Comparison of ENCODE assay signal across 8 cellular contexts in the genomic region with DNA sequence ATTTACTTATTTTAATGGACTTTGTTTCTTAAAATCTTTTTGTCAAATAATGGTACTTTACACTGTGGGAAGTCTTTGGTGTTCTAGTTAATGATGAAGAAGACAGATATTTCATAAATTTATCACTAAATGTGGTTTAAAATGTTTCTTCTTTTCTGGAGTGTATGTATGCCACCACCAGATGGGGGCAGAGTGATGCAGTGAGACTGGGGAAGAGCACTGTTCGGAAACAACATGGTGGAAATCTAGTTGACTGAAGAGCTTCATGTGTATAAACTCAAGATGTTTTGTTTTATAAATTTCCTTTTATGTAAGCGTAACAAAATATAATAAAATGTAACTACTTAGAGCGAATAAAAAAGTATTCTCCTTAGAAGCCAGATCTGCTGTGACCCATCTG.
DNase-seq lines count a peak whose midpoint lies in the region; ATAC-seq and TF ChIP-seq lines count a peak whose summit lies in the region.

No MANE protein-coding gene starts in this region.

- H3K27me3 Mint-ChIP-seq in H9 (ENCODE audit: low read depth) = no peaks in the 10 kb centered on the region; the same call in none of the 2 replicates

- H4K5ac ChIP-seq in H9 (ENCODE audit: insufficient read length, low read depth, low read length) = no peak overlapping the region

- H3K4ac ChIP-seq in H9 (ENCODE audit: low read depth, low read length) = no peak overlapping the region

- H3K23ac ChIP-seq in H9 (ENCODE audit: insufficient read length, low read depth, low read length) = no peak overlapping the region

- no peaks in the 10 kb centered on the region for H3K79me2 ChIP-seq in H9 (ENCODE audit: insufficient read depth, low read length)

- no peak overlapping the region for H3K56ac ChIP-seq in H9 (ENCODE audit: insufficient read length, low read depth, low read length)

- WGBS in H9 (ENCODE audit: extremely low coverage, insufficient read length, low lambda C conversion rate) = no CpG with 5 or more reads among the region's 3 CpGs

- H2BK15ac ChIP-seq in H9 (ENCODE audit: low read depth, low read length) = no peak overlapping the region

- H2AFZ ChIP-seq in H9 (ENCODE audit: low read length) = no peak overlapping the region

- no peak overlapping the region for H4K8ac ChIP-seq in H9 (replicated peaks; ENCODE audit: insufficient read length, low read depth, low read length)

- H3K79me1 ChIP-seq in H9 (ENCODE audit: insufficient read depth, low read depth, low read length, poor library complexity, severe bottlenecking) = no peaks in the 10 kb centered on the region

- no peaks in the 10 kb centered on the region for H3K23me2 ChIP-seq in H9 (ENCODE audit: insufficient read length, low read depth, low read length, poor library complexity, severe bottlenecking)

- no peaks in the 10 kb centered on the region for H4K20me1 ChIP-seq in H9 (ENCODE audit: control insufficient read depth, insufficient read depth, insufficient read length)

- no peaks in the 10 kb centered on the region for H3K27me3 ChIP-seq in H9 (ENCODE audit: insufficient read depth, low read length)

- H3K4me3 Mint-ChIP-seq in H9 = no peak overlapping the region

- H2AK5ac ChIP-seq in H9 (ENCODE audit: insufficient read length, low read length) = no peak overlapping the region

- no peak for DNase-seq in AG09309 (ENCODE audit: low read depth)
- DNase-seq in H9 = no peak
- DNase-seq in OCI-M1 (lab: John Stamatoyannopoulos, UW) = peak; percentile 44
- DNase-seq in fibroblast of the conjunctiva (ENCODE audit: low read depth) = peak; percentile 32
- no peak for DNase-seq in HUDEP-2 (lab: John Stamatoyannopoulos, UW; ENCODE audit: unreplicated experiment in 76 of 76)
- no peak for DNase-seq in OCI-M2 (lab: John Stamatoyannopoulos, UW; ENCODE audit: unreplicated experiment)
- no peak for DNase-seq in C1 segment of cervical spinal cord (lab: John Stamatoyannopoulos, UW)

- H3K27ac Mint-ChIP-seq in H9 = no peak overlapping the region

- H2BK120ac ChIP-seq in H9 (ENCODE audit: low read depth, low read length, poor library complexity, severe bottlenecking) = no peak overlapping the region

- H2BK12ac ChIP-seq in H9 (ENCODE audit: insufficient read length, low read depth, low read length) = no peak overlapping the region

- TF ChIP-seq CTCF in AG09309 (IDR thresholded peaks at IDR 0.05; ENCODE audit: control insufficient read depth, insufficient read depth, low read depth, low read length, missing control alignments) (peak; percentile 64), H9 (conservative IDR thresholded peaks at IDR 0.05) (peak; percentile 66)

- H2BK5ac ChIP-seq in H9 (ENCODE audit: insufficient read length, low read length) = no peak overlapping the region

- no peaks in the 10 kb centered on the region for H3K9me3 ChIP-seq in H9 (ENCODE audit: control insufficient read depth, low read depth, low read length)

- no peak overlapping the region for H2BK20ac ChIP-seq in H9 (ENCODE audit: low read depth, low read length, poor library complexity, severe bottlenecking)

- H3K18ac ChIP-seq in H9 (ENCODE audit: insufficient read length, low read depth, low read length) = no peak overlapping the region

- H3K4me1 ChIP-seq in H9 (ENCODE audit: insufficient read depth, low read length) = no peaks in the 10 kb centered on the region

- no peak overlapping the region for H3T11ph ChIP-seq in H9 (ENCODE audit: low read length)

- no peaks in the 10 kb centered on the region for H3K4me1 Mint-ChIP-seq in H9

- H3K9me3 Mint-ChIP-seq in H9 = peaks cover 3 to 16% of the 10 kb centered on the region in 2 experiments

- H3K36me3 Mint-ChIP-seq in H9 (ENCODE audit: insufficient read depth in 1 of 3, low read depth in 3 of 3) = no peaks in the 10 kb centered on the region; a peak in 2 of 7 replicates

- ATAC-seq in HG03457 (IDR thresholded peaks at IDR 0.05; ENCODE audit: unreplicated experiment) = no peak

- no peak overlapping the region for H3K27ac ChIP-seq in H9 (ENCODE audit: insufficient read length, low read depth, low read length)

- H3K14ac ChIP-seq in H9 (ENCODE audit: insufficient read depth, low read length) = no peak overlapping the region

- no peak overlapping the region for H3K4me2 ChIP-seq in H9 (ENCODE audit: insufficient read depth, insufficient read length, low read length)

- no peak overlapping the region for H4K91ac ChIP-seq in H9 (ENCODE audit: insufficient read length, low read depth, low read length)

- no peak overlapping the region for H3K9ac ChIP-seq in H9 (ENCODE audit: extremely low read depth, insufficient read length, low read length)

- no peak overlapping the region for H3K4me3 ChIP-seq in AG09309 (ENCODE audit: control insufficient read depth, low read depth, low read length)

Comparison
In these comparisons a context has a peak if more than half of its experiments do, and no peak if none do; other contexts are left out.
1. DNase-seq: peak in OCI-M1 (single experiment) and fibroblast of the conjunctiva (single experiment); none in AG09309 (single experiment), H9 (single experiment), HUDEP-2 (0 of 76), OCI-M2 (single experiment) and C1 segment of cervical spinal cord (0 of 14).